In the genomic region with DNA sequence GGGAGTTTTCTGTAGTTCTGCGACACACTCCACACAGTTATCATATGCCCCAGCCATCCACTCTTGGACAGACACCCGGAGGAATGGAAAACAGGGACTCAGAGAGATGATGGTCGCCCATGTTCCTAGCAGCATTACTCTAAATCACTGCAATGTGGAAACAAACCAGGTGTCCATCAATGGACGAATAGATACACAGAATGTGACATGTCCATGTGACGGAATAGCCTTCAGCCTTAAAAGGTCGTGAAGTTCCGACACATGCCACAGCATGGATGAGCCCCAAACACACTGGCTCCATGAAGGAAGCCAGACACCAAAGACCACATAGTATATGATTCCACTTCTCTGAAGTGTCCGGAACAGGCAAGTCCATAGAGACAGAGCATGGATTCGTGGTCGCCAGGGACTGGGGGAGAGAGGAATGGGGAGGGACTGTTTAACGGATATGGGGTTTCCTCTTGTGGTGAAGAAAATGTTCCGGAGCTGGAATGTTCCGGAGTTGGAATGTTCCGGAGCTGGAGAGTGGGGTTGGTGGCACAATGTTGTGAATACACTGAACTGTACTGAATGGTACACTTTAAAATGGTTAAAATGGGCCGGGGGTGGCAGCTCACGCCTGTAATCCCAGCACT, we compare ENCODE assay signal across 13 cellular contexts. TPM values are rescaled to one million over a fixed set of nuclear protein-coding genes. Genes with fewer than 3 reads are reported as not detected.
DNase-seq lines count a peak whose midpoint lies in the region; ATAC-seq and TF ChIP-seq lines count a peak whose summit lies in the region.
"Had no signal": no experiment of that assay in that cellular context is flagged by ENCODE, and none has a peak within 500 bp of the region (broad histone marks: within the 10 kb centered on the region; RNA-seq: fewer than 3 reads in every experiment).

No MANE protein-coding gene starts in this region.

- H2AFZ ChIP-seq in SK-N-SH (ENCODE audit: low read depth), result peak overlapping the region; percentile 66
- H2AFZ ChIP-seq in PC-9, result no peak overlapping the region

- H4K20me1 ChIP-seq in SK-N-SH (ENCODE audit: insufficient read depth) (no peaks in the 10 kb centered on the region), PC-9 (ENCODE audit: insufficient read depth) (no peaks in the 10 kb centered on the region)

- H3K9me3 ChIP-seq in SK-N-SH, result no peaks in the 10 kb centered on the region
- no peaks in the 10 kb centered on the region for H3K9me3 ChIP-seq in PC-9 (ENCODE audit: insufficient read depth, low read depth)
- no peaks in the 10 kb centered on the region for H3K9me3 ChIP-seq in psoas muscle
- H3K9me3 ChIP-seq in BE2C, result no peaks in the 10 kb centered on the region

- DNase-seq in SK-N-SH, result no peak
- no peak for DNase-seq in PC-9
- peak; percentile 65 for DNase-seq in fibroblast of pulmonary artery (ENCODE audit: low read depth)
- DNase-seq in psoas muscle, result peak in 1 of 2 donors; percentile 38
- no peak for DNase-seq in BE2C
- no peak for DNase-seq in A172 (ENCODE audit: low spot score)
- no peak for DNase-seq in NCI-H446 treated with DMSO at 0.1 percent for 48 hours (lab: John Stamatoyannopoulos, UW)
- DNase-seq: DMS79 treated with DMSO at 0.1 percent for 48 hours; naive B cell; NCI-H187; stimulated activated naive CD4-positive, alpha-beta T cell had no signal

- H3K9me2 ChIP-seq in SK-N-SH (no peaks in the 10 kb centered on the region), PC-9 (ENCODE audit: insufficient read depth) (no peaks in the 10 kb centered on the region)

- H3K27me3 ChIP-seq in SK-N-SH (ENCODE audit: insufficient read depth) (no peaks in the 10 kb centered on the region), PC-9 (ENCODE audit: insufficient read depth, low read depth) (no peaks in the 10 kb centered on the region), psoas muscle (ENCODE audit: insufficient read depth in 3 of 3, low read length in 2 of 3) (no peaks in the 10 kb centered on the region), BE2C (no peaks in the 10 kb centered on the region)

- H3K79me2 ChIP-seq in SK-N-SH (ENCODE audit: insufficient read depth) (peaks cover 10% of the 10 kb centered on the region; the same call in 1 of the 2 replicates), PC-9 (ENCODE audit: low read depth) (peaks cover 23% of the 10 kb centered on the region; the same call in 1 of the 2 replicates)

- no TSS peak for BruUV-seq in PC-9 (replicated peaks; lab: Mats Ljungman, UMichigan)

- H3K27ac ChIP-seq in SK-N-SH (ENCODE audit: low read depth in 2 of 2, low read length in 1 of 2) (no peak overlapping the region), PC-9 (peak overlapping the region; percentile 94), psoas muscle (peak overlapping the region; percentile 62)
- H3K27ac ChIP-seq: 22Rv1 had no signal

- TF ChIP-seq RAD21 in SK-N-SH (IDR thresholded peaks at IDR 0.05; ENCODE audit: low read length), result no peak

- H3K4me1 ChIP-seq in SK-N-SH (ENCODE audit: control insufficient read depth in 1 of 2, insufficient read depth in 2 of 2, low read depth in 1 of 2, low read length in 1 of 2) (peaks cover 27 to 37% of the 10 kb centered on the region in 2 experiments; a peak in 3 of 4 replicates), PC-9 (replicated peaks; ENCODE audit: insufficient read depth) (peaks cover 95% of the 10 kb centered on the region), psoas muscle (peaks cover 44% of the 10 kb centered on the region), BE2C (peaks cover 13% of the 10 kb centered on the region)

- intact Hi-C loops in PC-9 (cut with micrococcal nuclease; ENCODE audit: unreplicated experiment) (no loop called here), psoas muscle (cut with DNase I) (no loop called here)

- H3K4me3 ChIP-seq in SK-N-SH (ENCODE audit: low read depth in 2 of 2, low read length in 1 of 2) (no peak overlapping the region), PC-9 (no peak overlapping the region), fibroblast of pulmonary artery (replicated peaks; ENCODE audit: low read depth, low read length) (no peak overlapping the region), psoas muscle (no peak overlapping the region), BE2C (ENCODE audit: low read depth, low read length) (no peak overlapping the region)

- TF ChIP-seq CTCF in SK-N-SH (IDR thresholded peaks at IDR 0.05) (no peak), PC-9 (conservative IDR thresholded peaks at IDR 0.05) (no peak), fibroblast of pulmonary artery (IDR thresholded peaks at IDR 0.05; ENCODE audit: low read length, missing control alignments) (no peak), psoas muscle (IDR thresholded peaks at IDR 0.05) (no peak), BE2C (IDR thresholded peaks at IDR 0.05; ENCODE audit: low read depth, low read length) (no peak)

- H3K36me3 ChIP-seq in SK-N-SH (replicated peaks in 1 of 2; ENCODE audit: control insufficient read depth in 1 of 2, insufficient read depth in 2 of 2, low read length in 1 of 2), result no peaks in the 10 kb centered on the region
- H3K36me3 ChIP-seq in PC-9 (ENCODE audit: low read depth), result no peaks in the 10 kb centered on the region
- peaks cover 0 to 57% of the 10 kb centered on the region in 2 donors for H3K36me3 ChIP-seq in psoas muscle (ENCODE audit: insufficient read depth in 1 of 2, low read depth in 1 of 2)
- no peaks in the 10 kb centered on the region for H3K36me3 ChIP-seq in BE2C

- TF ChIP-seq EP300 in SK-N-SH (IDR thresholded peaks at IDR 0.05; ENCODE audit: borderline replicate concordance in 1 of 2, low read depth in 1 of 2, low read length in 1 of 2), result no peak

- POLR2A ChIA-PET in SK-N-SH (lab: Yijun Ruan, JAX) (no interaction called here), PC-9 (lab: Charles Lee; ENCODE audit: unreplicated experiment) (no interaction called here)

- peak overlapping the region; percentile 8; the same call in 1 of the 2 replicates for H3K4me2 ChIP-seq in SK-N-SH
- H3K4me2 ChIP-seq in PC-9, result peak overlapping the region; percentile 36

- H3K9ac ChIP-seq in SK-N-SH, result no peak overlapping the region

- ATAC-seq in SK-N-SH treated with all-trans-retinoic acid at 6 μM for 48 hours (no peak), psoas muscle (no peak)

- 91% methylated on average over 16 of the region's 16 CpGs for WGBS in SK-N-SH (ENCODE audit: low lambda C conversion rate)
- WGBS in psoas muscle, 3 donors, result 69 to 75% (median 72%) methylated on average over 16 of the region's 16 CpGs

- CTCF ChIA-PET in SK-N-SH (lab: Yijun Ruan, JAX) (interaction anchor here (0.9 to 4.0 kb wide), 6 partner anchors 9 to 166 kb away, joined by 3 to 19 read pairs (median 4); no protein-coding TSS in a partner anchor), PC-9 (lab: Charles Lee) (interaction anchor here (0.7 kb wide), 1 partner anchor 31 kb away, joined by 3 read pairs; no protein-coding TSS in a partner anchor)

- H3F3A ChIP-seq in SK-N-SH (replicated peaks; ENCODE audit: insufficient read depth), result peaks cover 27% of the 10 kb centered on the region
- H3F3A ChIP-seq in PC-9 (ENCODE audit: insufficient read depth, low read depth), result peaks cover 81% of the 10 kb centered on the region

TF ChIP-seq in SK-N-SH, 30 proteins besides CTCF, POLR2A, EP300 and RAD21 (continues in another document):
- TF ChIP-seq TAF1 (IDR thresholded peaks at IDR 0.05; ENCODE audit: borderline replicate concordance, low read depth, low read length), result no peak
- no peak for TF ChIP-seq NRF1 (IDR thresholded peaks at IDR 0.05; ENCODE audit: low read depth, low read length)
- TF ChIP-seq RCOR1 (IDR thresholded peaks at IDR 0.05; ENCODE audit: low read length), result no peak
- TF ChIP-seq, protein P1, sequence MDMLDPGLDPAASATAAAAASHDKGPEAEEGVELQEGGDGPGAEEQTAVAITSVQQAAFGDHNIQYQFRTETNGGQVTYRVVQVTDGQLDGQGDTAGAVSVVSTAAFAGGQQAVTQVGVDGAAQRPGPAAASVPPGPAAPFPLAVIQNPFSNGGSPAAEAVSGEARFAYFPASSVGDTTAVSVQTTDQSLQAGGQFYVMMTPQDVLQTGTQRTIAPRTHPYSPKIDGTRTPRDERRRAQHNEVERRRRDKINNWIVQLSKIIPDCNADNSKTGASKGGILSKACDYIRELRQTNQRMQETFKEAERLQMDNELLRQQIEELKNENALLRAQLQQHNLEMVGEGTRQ (IDR thresholded peaks at IDR 0.05; ENCODE audit: borderline replicate concordance, low read depth, low read length), result no peak
- no peak for TF ChIP-seq MEF2A (IDR thresholded peaks at IDR 0.05; ENCODE audit: borderline replicate concordance, low read depth)
- TF ChIP-seq YY1 (IDR thresholded peaks at IDR 0.05; ENCODE audit: low read depth), result no peak

TF ChIP-seq in SK-N-SH treated with all-trans-retinoic acid at 6 μM for 48 hours, 23 proteins besides CTCF, POLR2A, EP300 and RAD21 (continues in another document):
- TF ChIP-seq ZFP3 (CRISPR knock-in tag; IDR thresholded peaks at IDR 0.05), result no peak
- no peak for TF ChIP-seq CSDC2 (CRISPR knock-in tag; IDR thresholded peaks at IDR 0.05)
- TF ChIP-seq SNAI2 (CRISPR knock-in tag; IDR thresholded peaks at IDR 0.05), result no peak
- no peak for TF ChIP-seq BACH2 (CRISPR knock-in tag; IDR thresholded peaks at IDR 0.05; ENCODE audit: borderline replicate concordance)
- no peak for TF ChIP-seq ZC3H10 (CRISPR knock-in tag; IDR thresholded peaks at IDR 0.05)
- TF ChIP-seq ISL1 (CRISPR knock-in tag; IDR thresholded peaks at IDR 0.05), result no peak
- TF ChIP-seq OSR1 (CRISPR knock-in tag; IDR thresholded peaks at IDR 0.05), result no peak
- no peak for TF ChIP-seq ARNTL (CRISPR knock-in tag; IDR thresholded peaks at IDR 0.05; ENCODE audit: borderline replicate concordance, low read depth)
- no peak for TF ChIP-seq ZNF8 (CRISPR knock-in tag; IDR thresholded peaks at IDR 0.05)
- TF ChIP-seq ZFP30 (CRISPR knock-in tag; IDR thresholded peaks at IDR 0.05), result no peak

RNA-seq across cellular contexts. Expression of a gene that starts 28.7 kb away (rescaled TPM):
- 40.6 and 67.9 TPM in 2 replicates for polyA plus RNA-seq in SK-N-SH (2012; rRNA removed)
- polyA plus RNA-seq in SK-N-SH (2012; cell fraction: cytosol; rRNA removed), result 48.9 and 59.9 TPM in 2 replicates
- polyA plus RNA-seq in SK-N-SH (2012; cell fraction: nucleus; rRNA removed), result 89.8 and 105 TPM in 2 replicates
- total RNA-seq in PC-9 (2021), result 69.6 and 84.1 TPM in 2 replicates
- 10 to 100 TPM in 1 of 4 donors, 1 to 10 TPM in 3; 2.6 to 11.4 (median 4.3) TPM for total RNA-seq in psoas muscle
- polyA plus RNA-seq in psoas muscle, result 1 to 10 TPM; 1.3 to 1.8 (median 1.6) TPM
- 34.8 TPM for polyA plus RNA-seq in BE2C (2012; ENCODE audit: insufficient read depth, insufficient read length, low read depth)
- 29.9 and 32.9 TPM in 2 replicates for total RNA-seq in A172 (2014; rRNA removed; shearing (Covaris generic))

Comparison
In these comparisons a context has a peak if more than half of its experiments do, and no peak if none do; other contexts are left out.
1. H3K27ac ChIP-seq: peak in PC-9 (single experiment) and psoas muscle (single experiment); none in SK-N-SH (0 of 2).